In the genomic region with DNA sequence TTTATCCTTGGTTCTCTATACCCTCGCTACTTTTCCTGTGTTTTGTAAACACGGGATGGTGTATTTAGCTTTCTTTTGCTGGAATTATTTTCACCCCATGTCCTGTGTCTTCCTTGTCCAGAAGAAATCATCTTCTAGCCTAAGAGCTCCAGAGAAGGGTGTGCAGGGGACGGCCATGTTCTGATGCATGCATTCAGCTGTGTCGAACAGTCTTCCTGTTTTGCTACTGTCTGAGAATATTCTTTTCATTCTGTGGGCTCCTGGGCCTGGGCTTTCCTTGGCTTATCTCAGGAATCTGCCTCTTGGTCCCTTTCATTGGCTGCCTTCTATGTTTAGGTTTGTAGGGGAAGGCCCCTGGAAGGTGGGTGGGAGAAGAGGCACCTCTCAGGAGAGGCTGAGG, we compare ENCODE assay signal across 32 cellular contexts. TPM values are rescaled to one million over a fixed set of nuclear protein-coding genes. Genes with fewer than 3 reads are reported as not detected.
DNase-seq lines count a peak whose midpoint lies in the region; ATAC-seq, FAIRE-seq and TF ChIP-seq lines count a peak whose summit lies in the region.
"Had no signal": no experiment of that assay in that cellular context is flagged by ENCODE, and none has a peak within 500 bp of the region (broad histone marks: within the 10 kb centered on the region; RNA-seq: fewer than 3 reads in every experiment).

No MANE protein-coding gene starts in this region.

- H3K9ac ChIP-seq in HepG2 (ENCODE audit: insufficient read depth, low read depth, low read length) = no peak overlapping the region
- no peak overlapping the region for H3K9ac ChIP-seq in endocrine pancreas (ENCODE audit: control insufficient read depth, insufficient read depth, low read length)
- H3K9ac ChIP-seq: GM23248 had no signal

- H3K27ac ChIP-seq in right lobe of liver (peak overlapping the region in 1 of 3 donors; percentile 27), HepG2 (ENCODE audit: extremely low read length, insufficient read depth, low read length) (no peak overlapping the region)
- H3K27ac ChIP-seq: GM23248, RWPE1 had no signal

- no peak for TF ChIP-seq POLR2A in right lobe of liver (IDR thresholded peaks at IDR 0.05)
- no peak for TF ChIP-seq POLR2A in HepG2 (IDR thresholded peaks at IDR 0.05; ENCODE audit: insufficient read depth in 1 of 2, low read depth in 2 of 2, low read length in 2 of 2)

- H3K4me3 Mint-ChIP-seq in T-helper 17 cell = no peak overlapping the region
- H3K4me3 Mint-ChIP-seq in activated T-cell treated with anti-CD3 and anti-CD28 coated beads, Interleukin-2, amount 50 U/mL, for 72 hours = no peak overlapping the region
- H3K4me3 Mint-ChIP-seq: CD4-positive, alpha-beta memory T cell had no signal

- intact Hi-C loops in right lobe of liver (cut with DNase I) (loop anchor here in 1 of 2 donors (10.0 kb wide), 1 partner anchor 166 kb away; no protein-coding TSS in a partner anchor), HepG2 (cut with micrococcal nuclease; ENCODE audit: unreplicated experiment) (no loop called here)

- no peak for FAIRE-seq in HepG2 (lab: Jason Lieb, UNC)
- FAIRE-seq: GM12891 had no signal

- H3K9me3 ChIP-seq in right lobe of liver (no peaks in the 10 kb centered on the region), HepG2 (ENCODE audit: low read length) (no peaks in the 10 kb centered on the region), T-helper 17 cell (ENCODE audit: control insufficient read depth, low read length, poor library complexity, severe bottlenecking) (no peaks in the 10 kb centered on the region), endocrine pancreas (ENCODE audit: control insufficient read depth, low read length) (no peaks in the 10 kb centered on the region)

- H3K4me1 ChIP-seq in right lobe of liver (peaks cover 0 to 33% (median 4%) of the 10 kb centered on the region in 4 donors), HepG2 (ENCODE audit: insufficient read depth, low read length) (peaks cover 36% of the 10 kb centered on the region), endocrine pancreas (ENCODE audit: control insufficient read depth, insufficient read depth, low read length) (no peaks in the 10 kb centered on the region)

- in situ Hi-C loops in HepG2 (cut with HindIII; ENCODE audit: extremely low pct_ligation_motif_present, low pct_unique_long_range_greater_than_20kb) = no loop called here

- no peak for TF ChIP-seq RAD21 in HepG2 (CRISPR knock-in tag; IDR thresholded peaks at IDR 0.05)

- BruUV-seq in HepG2 (replicated peaks; lab: Mats Ljungman, UMichigan) = no TSS peak

- CTCF ChIA-PET in HepG2 (lab: Yijun Ruan, JAX; ENCODE audit: low intra/inter-chr PET ratio, low total read pairs) = no interaction called here

- no peak overlapping the region for H3K4me2 ChIP-seq in HepG2 (ENCODE audit: low read depth, low read length)

- H3K4me1 Mint-ChIP-seq in T-helper 17 cell = peaks cover 8% of the 10 kb centered on the region
- no peaks in the 10 kb centered on the region for H3K4me1 Mint-ChIP-seq in activated T-cell treated with anti-CD3 and anti-CD28 coated beads, Interleukin-2, amount 50 U/mL, for 72 hours (ENCODE audit: low read depth)
- H3K4me1 Mint-ChIP-seq: CD4-positive, alpha-beta memory T cell had no signal

- no peak overlapping the region for H2AFZ ChIP-seq in HepG2 (ENCODE audit: low read length)
- H2AFZ ChIP-seq: GM23248 had no signal

- H4K20me1 ChIP-seq in HepG2 (ENCODE audit: insufficient read depth, low read length) = no peaks in the 10 kb centered on the region

- H3K4me3 ChIP-seq in right lobe of liver (peak overlapping the region in 2 of 3 donors; percentile 10 to 17), HepG2 (replicated peaks in 1 of 3; ENCODE audit: insufficient read depth in 1 of 3, low read depth in 2 of 3, low read length in 3 of 3) (no peak overlapping the region), endocrine pancreas (ENCODE audit: control insufficient read depth, insufficient read depth, low read length) (peak overlapping the region; percentile 55)
- H3K4me3 ChIP-seq: GM23248 had no signal

- 86% methylated on average over 4 of the region's 4 CpGs for WGBS in right lobe of liver (ENCODE audit: insufficient coverage, low coverage, low lambda C conversion rate, missing lambda C conversion rate)
- 89% methylated on average over 4 of the region's 4 CpGs for WGBS in HepG2 (ENCODE audit: low lambda C conversion rate)

- TF ChIP-seq CTCF in right lobe of liver (IDR thresholded peaks at IDR 0.05) (no peak), HepG2 (CRISPR knock-in tag; IDR thresholded peaks at IDR 0.05) (no peak)

- H3K27me3 ChIP-seq in right lobe of liver (no peaks in the 10 kb centered on the region), HepG2 (ENCODE audit: control insufficient read depth in 1 of 2, insufficient read depth in 2 of 2, low read length in 2 of 2) (no peaks in the 10 kb centered on the region), endocrine pancreas (ENCODE audit: control insufficient read depth, insufficient read depth, low read length) (no peaks in the 10 kb centered on the region)

- no peaks in the 10 kb centered on the region for H3K9me3 Mint-ChIP-seq in activated T-cell treated with anti-CD3 and anti-CD28 coated beads, Interleukin-2, amount 50 U/mL, for 72 hours
- H3K9me3 Mint-ChIP-seq: CD4-positive, alpha-beta memory T cell had no signal

- ATAC-seq in right lobe of liver = no peak
- no peak for ATAC-seq in HepG2
- ATAC-seq in T-helper 17 cell = no peak
- ATAC-seq in HG02642 (IDR thresholded peaks at IDR 0.05; ENCODE audit: poor library complexity, unreplicated experiment) = no peak
- ATAC-seq in activated T-cell treated with anti-CD3 and anti-CD28 coated beads, Interleukin-2, amount 50 U/mL, for 72 hours (replicated peaks in 1 of 2) = no peak

- peak overlapping the region; percentile 41 for H3K27ac Mint-ChIP-seq in T-helper 17 cell
- H3K27ac Mint-ChIP-seq in activated T-cell treated with anti-CD3 and anti-CD28 coated beads, Interleukin-2, amount 50 U/mL, for 72 hours = no peak overlapping the region
- H3K27ac Mint-ChIP-seq: CD4-positive, alpha-beta memory T cell had no signal

- H3K36me3 ChIP-seq in right lobe of liver = no peaks in the 10 kb centered on the region
- no peaks in the 10 kb centered on the region for H3K36me3 ChIP-seq in HepG2 (replicated peaks in 1 of 2; ENCODE audit: control insufficient read depth in 1 of 2, insufficient read depth in 2 of 2, low read length in 2 of 2)
- H3K36me3 ChIP-seq in endocrine pancreas (ENCODE audit: control insufficient read depth, insufficient read depth, low read length) = no peaks in the 10 kb centered on the region

- TF ChIP-seq EP300 in HepG2 (IDR thresholded peaks at IDR 0.05; ENCODE audit: low read depth in 2 of 2, low read length in 2 of 2) (no peak), HepG2 (CRISPR knock-in tag; IDR thresholded peaks at IDR 0.05; ENCODE audit: borderline replicate concordance) (no peak)

- H3K79me2 ChIP-seq in HepG2 (ENCODE audit: insufficient read depth, low read length) = no peaks in the 10 kb centered on the region

- POLR2A ChIA-PET in HepG2 (lab: Yijun Ruan, JAX) = no interaction called here

- peaks cover 4% of the 10 kb centered on the region for H3K36me3 Mint-ChIP-seq in T-helper 17 cell (ENCODE audit: low read depth)
- H3K36me3 Mint-ChIP-seq in activated T-cell treated with anti-CD3 and anti-CD28 coated beads, Interleukin-2, amount 50 U/mL, for 72 hours (ENCODE audit: insufficient read depth in 2 of 2) = no peaks in the 10 kb centered on the region

- DNase-seq in right lobe of liver (no peak), HepG2 (ENCODE audit: low spot score) (no peak), T-helper 17 cell (no peak), NCI-H524 (lab: John Stamatoyannopoulos, UW) (no peak), NCI-H2227 treated with DMSO at 0.1 percent for 48 hours (lab: John Stamatoyannopoulos, UW) (no peak)
- no peak for DNase-seq in activated T-cell treated with anti-CD3 and anti-CD28 coated beads, Interleukin-2, amount 50 U/mL, for 72 hours
- DNase-seq: 8988T; CD4-positive, alpha-beta memory T cell; COR-L47; DMS 273 treated with DMSO at 0.1 percent for 48 hours; DMS79; EL; GDM1; GM23248; Karpas-422; NCI-H1092 treated with DMSO at 0.1 percent for 48 hours; NCI-H1436; NCI-H187; NCI-H2171 treated with DMSO at 0.1 percent for 48 hours; NCI-H446; NCI-H526; NCI-H82; NK-92 treated with Interleukin-12 subunit alpha and Interleukin-12 subunit beta, amount 100 ng/mL, for 24 hours; SHP77; T-helper 1 cell had no signal

- no peaks in the 10 kb centered on the region for H3K27me3 Mint-ChIP-seq in T-helper 17 cell
- no peaks in the 10 kb centered on the region for H3K27me3 Mint-ChIP-seq in activated T-cell treated with anti-CD3 and anti-CD28 coated beads, Interleukin-2, amount 50 U/mL, for 72 hours (ENCODE audit: low read depth)
- H3K27me3 Mint-ChIP-seq: CD4-positive, alpha-beta memory T cell had no signal

RNA-seq across cellular contexts. Expression of gene PLET1, which starts 10.6 kb away (rescaled TPM):
- total RNA-seq in right lobe of liver = not detected
- total RNA-seq in HepG2 (2016; rRNA removed; fragmentation: Illumina TruSeq; extraction: Trizol) = not detected in 2 replicates
- total RNA-seq in HepG2 (2016; cell fraction: cytosol; rRNA removed; fragmentation: Illumina TruSeq; extraction: Trizol; ENCODE audit: low read depth) = not detected in 2 replicates
- total RNA-seq in HepG2 (2016; cell fraction: insoluble cytoplasmic fraction; rRNA removed; fragmentation: Illumina TruSeq; extraction: Trizol) = not detected in 2 replicates
- total RNA-seq in HepG2 (2016; cell fraction: membrane; rRNA removed; fragmentation: Illumina TruSeq; extraction: Trizol) = not detected in 2 replicates
- not detected in 2 replicates for total RNA-seq in HepG2 (2016; cell fraction: nucleus; rRNA removed; fragmentation: Illumina TruSeq; extraction: Trizol)
- not detected in 2 replicates for polyA plus RNA-seq in HepG2 (2011; rRNA removed)
- not detected in 2 replicates for polyA plus RNA-seq in HepG2 (2011; cell fraction: cytosol; rRNA removed)
- not detected in 2 replicates for polyA plus RNA-seq in HepG2 (2011; cell fraction: nucleus; rRNA removed)
- not detected in 2 replicates for polyA plus RNA-seq in HepG2 (2012)
- not detected in 2 replicates for polyA plus RNA-seq in HepG2 (2016; cell fraction: cytosol; fragmentation: Illumina TruSeq; extraction: Trizol; ENCODE audit: low read depth)
- polyA plus RNA-seq in HepG2 (2016; cell fraction: insoluble cytoplasmic fraction; fragmentation: Illumina TruSeq; extraction: Trizol; ENCODE audit: low read depth) = not detected in 2 replicates
- polyA plus RNA-seq in HepG2 (2016; cell fraction: membrane; fragmentation: Illumina TruSeq; extraction: Trizol; ENCODE audit: low read depth) = not detected in 2 replicates
- polyA plus RNA-seq in HepG2 (2016; cell fraction: nucleus; fragmentation: Illumina TruSeq; extraction: Trizol; ENCODE audit: insufficient read depth, low read depth) = not detected in 2 replicates
- polyA minus RNA-seq in HepG2 (2011; rRNA and poly(A)+ RNA removed; ENCODE audit: low replicate concordance) = not detected in 2 replicates
- not detected in 2 replicates for polyA minus RNA-seq in HepG2 (2011; cell fraction: cytosol; rRNA and poly(A)+ RNA removed)
- not detected in 2 replicates for polyA minus RNA-seq in HepG2 (2011; cell fraction: nucleus; rRNA and poly(A)+ RNA removed)
- total RNA-seq in T-helper 17 cell = not detected
- total RNA-seq in activated T-cell treated with anti-CD3 and anti-CD28 coated beads, Interleukin-2, amount 50 U/mL, for 72 hours = not detected
- total RNA-seq: CD4-positive, alpha-beta memory T cell; GM23248; H7; SK-MEL-5 had no signal
- polyA plus RNA-seq: BJ; CD4-positive, alpha-beta memory T cell; GM23248 had no signal

RNA-seq across cellular contexts. Expression of gene PTS, which starts 45.0 kb away (rescaled TPM):
- total RNA-seq in right lobe of liver (10 to 100 TPM; 37.8 to 66.9 (median 55.4) TPM), HepG2 (2016; rRNA removed; fragmentation: Illumina TruSeq; extraction: Trizol) (46.8 and 49.3 TPM in 2 replicates), T-helper 17 cell (10 to 100 TPM; 66.7 to 69.6 TPM)
- 40.2 and 43.5 TPM in 2 replicates for total RNA-seq in HepG2 (2016; cell fraction: cytosol; rRNA removed; fragmentation: Illumina TruSeq; extraction: Trizol; ENCODE audit: low read depth)
- total RNA-seq in HepG2 (2016; cell fraction: insoluble cytoplasmic fraction; rRNA removed; fragmentation: Illumina TruSeq; extraction: Trizol) = 47.6 and 49.7 TPM in 2 replicates
- 39.7 and 40.1 TPM in 2 replicates for total RNA-seq in HepG2 (2016; cell fraction: membrane; rRNA removed; fragmentation: Illumina TruSeq; extraction: Trizol)
- 38.8 and 43.2 TPM in 2 replicates for total RNA-seq in HepG2 (2016; cell fraction: nucleus; rRNA removed; fragmentation: Illumina TruSeq; extraction: Trizol)
- polyA plus RNA-seq in HepG2 (2011; rRNA removed) = 26.3 and 33.6 TPM in 2 replicates
- polyA plus RNA-seq in HepG2 (2011; cell fraction: cytosol; rRNA removed) = 19.8 and 26.0 TPM in 2 replicates
- polyA plus RNA-seq in HepG2 (2011; cell fraction: nucleus; rRNA removed) = 23.5 and 45.8 TPM in 2 replicates
- polyA plus RNA-seq in HepG2 (2012) = 32.7 and 36.0 TPM in 2 replicates
- 28.2 and 34.2 TPM in 2 replicates for polyA plus RNA-seq in HepG2 (2016; cell fraction: cytosol; fragmentation: Illumina TruSeq; extraction: Trizol; ENCODE audit: low read depth)
- polyA plus RNA-seq in HepG2 (2016; cell fraction: insoluble cytoplasmic fraction; fragmentation: Illumina TruSeq; extraction: Trizol; ENCODE audit: low read depth) = 44.0 and 45.6 TPM in 2 replicates
- 32.0 and 33.3 TPM in 2 replicates for polyA plus RNA-seq in HepG2 (2016; cell fraction: membrane; fragmentation: Illumina TruSeq; extraction: Trizol; ENCODE audit: low read depth)
- polyA plus RNA-seq in HepG2 (2016; cell fraction: nucleus; fragmentation: Illumina TruSeq; extraction: Trizol; ENCODE audit: insufficient read depth, low read depth) = 60.5 and 68.6 TPM in 2 replicates
- 6.7 and 7.7 TPM in 2 replicates for polyA minus RNA-seq in HepG2 (2011; rRNA and poly(A)+ RNA removed; ENCODE audit: low replicate concordance)
- polyA minus RNA-seq in HepG2 (2011; cell fraction: cytosol; rRNA and poly(A)+ RNA removed) = 6.6 and 7.3 TPM in 2 replicates
- 62.4 and 70.9 TPM in 2 replicates for polyA minus RNA-seq in HepG2 (2011; cell fraction: nucleus; rRNA and poly(A)+ RNA removed)
- 10 to 100 TPM; 28.7 to 28.9 TPM for total RNA-seq in activated T-cell treated with anti-CD3 and anti-CD28 coated beads, Interleukin-2, amount 50 U/mL, for 72 hours

Comparison
In these comparisons a context has a peak if more than half of its experiments do, and no peak if none do; other contexts are left out.
1. H3K4me3 ChIP-seq: peak in right lobe of liver (2 of 3) and endocrine pancreas (single experiment); none in HepG2 (0 of 3).